ENCODE assay signal across 21 cellular contexts in the genomic region with DNA sequence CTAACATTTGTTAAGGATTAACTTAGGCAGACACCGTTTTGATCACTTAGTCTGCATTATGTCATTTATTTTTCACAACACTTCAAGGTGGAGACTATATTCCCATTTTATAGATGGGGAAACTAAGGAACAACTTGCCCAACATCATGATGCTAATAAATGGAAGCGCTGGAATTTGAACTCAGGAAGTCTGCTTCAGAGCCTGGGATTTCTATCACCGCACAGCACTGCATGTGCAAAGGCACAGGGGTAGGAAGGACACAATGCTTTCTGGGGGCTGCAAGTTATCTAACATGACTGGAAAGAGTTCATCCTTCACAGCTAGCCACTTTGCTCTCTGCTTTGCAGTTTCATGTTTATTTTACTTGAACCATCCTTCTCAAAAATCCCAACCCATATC.
"Had no signal": no experiment of that assay in that cellular context is flagged by ENCODE, and none has a peak within 500 bp of the region (broad histone marks: within the 10 kb centered on the region; RNA-seq: fewer than 3 reads in every experiment).

No MANE protein-coding gene starts in this region.

- H3K4me2 ChIP-seq: KMS-11 had no signal

- H3K9ac ChIP-seq: KMS-11 had no signal

- H3K4me1 ChIP-seq: SJSA1 had no signal

- H3K9me3 ChIP-seq: SJSA1 had no signal

- H3K27me3 ChIP-seq: SJSA1 had no signal

- H3K4me3 ChIP-seq: SJSA1, SK-N-MC had no signal

- DNase-seq: IMR-90, Kasumi-1, MM.1S, NCI-H1092 treated with DMSO at 0.1 percent for 48 hours, NCI-H1436, NCI-H187, NCI-H2029, NCI-H2081 treated with DMSO at 0.1 percent for 48 hours, NCI-H2171, NCI-H226, NCI-H446, NCI-H510A, NCI-H524 treated with DMSO at 0.1 percent for 48 hours, NCI-H69, NCI-H774, Right ventricle myocardium superior, RPMI8226, SIG-M5 had no signal

- H3K27ac ChIP-seq: KMS-11, SJSA1, SK-N-MC had no signal
